Comparison of ENCODE assay signal across 1 cellular context in genomic region chr4:55398966-55399365, GRCh38.
TF ChIP-seq lines count a peak whose summit lies in the region.

No MANE protein-coding gene starts in this region.

TF ChIP-seq in HepG2, 621 proteins besides CTCF, POLR2A, EP300 and RAD21:
- no peak for TF ChIP-seq MTF2 (CRISPR knock-in tag; IDR thresholded peaks at IDR 0.05; ENCODE audit: borderline replicate concordance)
- no peak for TF ChIP-seq CC2D1A (CRISPR knock-in tag; IDR thresholded peaks at IDR 0.05)
- TF ChIP-seq ZNF703 (CRISPR knock-in tag; IDR thresholded peaks at IDR 0.05; ENCODE audit: borderline replicate concordance), result no peak
- 0 out of 2 replicates have a peak, but pooled peaks have one; percentile 20 for TF ChIP-seq RBFOX2 (IDR thresholded peaks at IDR 0.05; ENCODE audit: low read depth, low read length)
- TF ChIP-seq ZMYM4 (CRISPR knock-in tag; IDR thresholded peaks at IDR 0.05), result no peak
- TF ChIP-seq SAP130 (CRISPR knock-in tag; IDR thresholded peaks at IDR 0.05; ENCODE audit: low read depth), result peak; percentile 10; the same call in 1 of the 2 replicates
- no peak for TF ChIP-seq ZNF431 (CRISPR knock-in tag; IDR thresholded peaks at IDR 0.05; ENCODE audit: borderline replicate concordance, low read depth)
- no peak for TF ChIP-seq ZNF777 (CRISPR knock-in tag; IDR thresholded peaks at IDR 0.05)
- no peak for TF ChIP-seq ETV6 (CRISPR knock-in tag; conservative IDR thresholded peaks at IDR 0.05)
- no peak for TF ChIP-seq TAF1 (CRISPR knock-in tag; IDR thresholded peaks at IDR 0.05)
- TF ChIP-seq KLF13 (CRISPR knock-in tag; IDR thresholded peaks at IDR 0.05), result no peak
- TF ChIP-seq ZNF318 (CRISPR knock-in tag; IDR thresholded peaks at IDR 0.05), result no peak
- TF ChIP-seq ZNF766 (CRISPR knock-in tag; IDR thresholded peaks at IDR 0.05; ENCODE audit: borderline replicate concordance), result no peak
